ENCODE assay signal across 17 cellular contexts in genomic region chr10:132492323-132493035, GRCh38. TPM values are rescaled to one million over a fixed set of nuclear protein-coding genes. Genes with fewer than 3 reads are reported as not detected.
DNase-seq lines count a peak whose midpoint lies in the region; ATAC-seq and TF ChIP-seq lines count a peak whose summit lies in the region.
"Had no signal": no experiment of that assay in that cellular context is flagged by ENCODE, and none has a peak within 500 bp of the region (broad histone marks: within the 10 kb centered on the region; RNA-seq: fewer than 3 reads in every experiment).

No MANE protein-coding gene starts in this region.

- DNase-seq in chondrocyte (ENCODE audit: low spot score) (peak; percentile 58), left cardiac atrium (no peak), testis (peak; percentile 87), SK-N-DZ (ENCODE audit: low spot score) (no peak)
- DNase-seq in activated naive CD4-positive, alpha-beta T cell treated with anti-CD3 and anti-CD28 coated beads for 36 hours: no peak
- DNase-seq: activated effector memory CD4-positive, alpha-beta T cell treated with anti-CD3 and anti-CD28 coated beads, Interleukin-2, amount 50 U/mL, for 16 hours; AML-193; NCI-H1417 treated with DMSO at 0.1 percent for 48 hours; NCI-H510A treated with DMSO at 0.1 percent for 48 hours; OCI-M1; stimulated activated CD4-positive, alpha-beta T cell treated with anti-CD3 and anti-CD28 coated beads, Interleukin-2, amount 100 ng/mL, for 48 hours; stimulated activated CD8-positive, alpha-beta memory T cell treated with anti-CD3 and anti-CD28 coated beads, Interleukin-4, amount 100 ng/mL, for 48 hours had no signal

- H3K36me3 ChIP-seq in neuron (ENCODE audit: insufficient read depth, low read length) (no peaks in the 10 kb centered on the region), testis (ENCODE audit: low read depth, missing control alignments) (no peaks in the 10 kb centered on the region)
- H3K36me3 ChIP-seq: ascending aorta had no signal

- peak overlapping the region; percentile 21 to 60 for H3K27ac ChIP-seq in testis
- H3K27ac ChIP-seq: ascending aorta had no signal

- H3K9me3 Mint-ChIP-seq in chondrocyte (ENCODE audit: low read depth): no peaks in the 10 kb centered on the region
- H3K9me3 Mint-ChIP-seq in activated naive CD4-positive, alpha-beta T cell treated with anti-CD3 and anti-CD28 coated beads for 36 hours: no peaks in the 10 kb centered on the region
- H3K9me3 Mint-ChIP-seq: type B pancreatic cell had no signal

- H3K4me1 Mint-ChIP-seq in chondrocyte (ENCODE audit: low read depth): peaks cover 29% of the 10 kb centered on the region
- no peaks in the 10 kb centered on the region for H3K4me1 Mint-ChIP-seq in activated naive CD4-positive, alpha-beta T cell treated with anti-CD3 and anti-CD28 coated beads for 36 hours (ENCODE audit: low read depth)

- TF ChIP-seq CTCF in chondrocyte (IDR thresholded peaks at IDR 0.05) (no peak), testis (IDR thresholded peaks at IDR 0.05) (no peak)

- no peaks in the 10 kb centered on the region for H3K27me3 ChIP-seq in neuron (ENCODE audit: insufficient read depth, low read length)
- no peaks in the 10 kb centered on the region for H3K27me3 ChIP-seq in testis
- H3K27me3 ChIP-seq: ascending aorta had no signal

- CTCF ChIA-PET in activated naive CD4-positive, alpha-beta T cell treated with anti-CD3 and anti-CD28 coated beads for 36 hours (lab: Charles Lee): no interaction called here

- H3K9me3 ChIP-seq in neuron (ENCODE audit: low read length) (no peaks in the 10 kb centered on the region), testis (no peaks in the 10 kb centered on the region)
- H3K9me3 ChIP-seq: ascending aorta had no signal

- peak overlapping the region; percentile 68 for H2AFZ ChIP-seq in neuron (ENCODE audit: low read depth, low read length)

- intact Hi-C loops in left cardiac atrium (cut with DNase I) (no loop called here), testis (cut with DNase I; ENCODE audit: low total_unique reads) (no loop called here)
- intact Hi-C loops in activated naive CD4-positive, alpha-beta T cell treated with anti-CD3 and anti-CD28 coated beads for 36 hours (cut with micrococcal nuclease): no loop called here

- H3K36me3 Mint-ChIP-seq in chondrocyte (ENCODE audit: low read depth): no peaks in the 10 kb centered on the region
- no peaks in the 10 kb centered on the region for H3K36me3 Mint-ChIP-seq in activated naive CD4-positive, alpha-beta T cell treated with anti-CD3 and anti-CD28 coated beads for 36 hours (ENCODE audit: low read depth)
- H3K36me3 Mint-ChIP-seq: type B pancreatic cell had no signal

- H3K27me3 Mint-ChIP-seq in chondrocyte (ENCODE audit: low read depth): peaks cover 2% of the 10 kb centered on the region
- H3K27me3 Mint-ChIP-seq in activated naive CD4-positive, alpha-beta T cell treated with anti-CD3 and anti-CD28 coated beads for 36 hours (ENCODE audit: low read depth): no peaks in the 10 kb centered on the region

- H3K4me3 Mint-ChIP-seq in chondrocyte (ENCODE audit: unreplicated experiment): no peak overlapping the region
- H3K4me3 Mint-ChIP-seq in activated naive CD4-positive, alpha-beta T cell treated with anti-CD3 and anti-CD28 coated beads for 36 hours: no peak overlapping the region
- H3K4me3 Mint-ChIP-seq: type B pancreatic cell had no signal

- TF ChIP-seq POLR2A in testis (IDR thresholded peaks at IDR 0.05): no peak

- peak; percentile 25 to 70 for ATAC-seq in left cardiac atrium
- no peak for ATAC-seq in HG02571 (IDR thresholded peaks at IDR 0.05; ENCODE audit: unreplicated experiment)
- ATAC-seq in HG02885 (IDR thresholded peaks at IDR 0.05; ENCODE audit: poor library complexity, unreplicated experiment): no peak

- 42 to 63% methylated on average over 21 of the region's 21 CpGs for WGBS in testis, 2 donors

- H3K4me3 ChIP-seq in neuron (ENCODE audit: low read length): no peak overlapping the region
- no peak overlapping the region for H3K4me3 ChIP-seq in testis
- H3K4me3 ChIP-seq: ascending aorta had no signal

- no peak overlapping the region for H3K27ac Mint-ChIP-seq in chondrocyte (ENCODE audit: unreplicated experiment)
- no peak overlapping the region for H3K27ac Mint-ChIP-seq in activated naive CD4-positive, alpha-beta T cell treated with anti-CD3 and anti-CD28 coated beads for 36 hours
- H3K27ac Mint-ChIP-seq: type B pancreatic cell had no signal

- H3K4me1 ChIP-seq in neuron (ENCODE audit: insufficient read depth, low read length) (peaks cover 15% of the 10 kb centered on the region), testis (peaks cover 33% of the 10 kb centered on the region)

RNA-seq across cellular contexts. Expression of gene INPP5A, which starts 45.1 kb away (rescaled TPM):
- total RNA-seq in chondrocyte (29.5 to 40.6 TPM (median 40.1 TPM) in 3 replicates), left cardiac atrium (10 to 100 TPM; 74.4 to 95.3 TPM), testis (100 to 1,000 TPM in 1 of 2 donors, 10 to 100 TPM in 1; 73.0 to 103 TPM)
- polyA plus RNA-seq in testis (ENCODE audit: insufficient read depth, low read depth, low replicate concordance): 54.1 TPM
- polyA plus RNA-seq in SK-N-DZ (2014; cell fraction: cytosol; rRNA removed): 23.6 and 25.3 TPM in 2 replicates
- polyA plus RNA-seq in SK-N-DZ (2014; cell fraction: nucleus; rRNA removed): 13.8 and 15.2 TPM in 2 replicates
- total RNA-seq in activated naive CD4-positive, alpha-beta T cell treated with anti-CD3 and anti-CD28 coated beads for 36 hours: 10 to 100 TPM; 17.3 to 19.5 TPM

Comparison
In these comparisons a context has a peak if more than half of its experiments do, and no peak if none do; other contexts are left out.
1. DNase-seq: peak in chondrocyte (single experiment) and testis (single experiment); none in left cardiac atrium (single experiment), SK-N-DZ (single experiment) and activated naive CD4-positive, alpha-beta T cell treated with anti-CD3 and anti-CD28 coated beads for 36 hours (single experiment).
2. ATAC-seq: peak in left cardiac atrium (2 of 2); none in HG02571 (single experiment) and HG02885 (single experiment).